ENCODE assay signal across 9 cellular contexts in genomic region chr1:207825296-207825695, GRCh38.
DNase-seq lines count a peak whose midpoint lies in the region; ATAC-seq and TF ChIP-seq lines count a peak whose summit lies in the region.
"Had no signal": no experiment of that assay in that cellular context is flagged by ENCODE, and none has a peak within 500 bp of the region (broad histone marks: within the 10 kb centered on the region; RNA-seq: fewer than 3 reads in every experiment).

No MANE protein-coding gene starts in this region.

- intact Hi-C loops in heart left ventricle (cut with DNase I), result loop anchor here in 5 of 10 donors (5.0 to 10.0 kb wide), 2 partner anchors 137 to 140 kb away; no protein-coding TSS in a partner anchor
- intact Hi-C loops in left cardiac atrium (cut with DNase I), result loop anchor here (5.0 kb wide), 2 partner anchors 42 to 137 kb away; no protein-coding TSS in a partner anchor
- intact Hi-C loops in mammary epithelial cell (cut with micrococcal nuclease), result no loop called here
- intact Hi-C loops in uterus (cut with DNase I; ENCODE audit: low total_unique reads), result loop anchor here (5.0 kb wide), 1 partner anchor 42 kb away; no protein-coding TSS in a partner anchor

- H3K4me1 ChIP-seq in heart left ventricle, result peaks cover 7 to 91% (median 71%) of the 10 kb centered on the region in 12 donors
- H3K4me1 ChIP-seq in mammary epithelial cell (ENCODE audit: insufficient read depth, low read length), result peaks cover 22% of the 10 kb centered on the region
- peaks cover 16 to 22% of the 10 kb centered on the region in 2 donors for H3K4me1 ChIP-seq in uterus

- no peak overlapping the region for H2AFZ ChIP-seq in mammary epithelial cell (ENCODE audit: low read depth, low read length)

- peaks cover 0 to 6% (median 5%) of the 10 kb centered on the region in 3 donors for H3K27me3 Mint-ChIP-seq in naive B cell

- H3K4me3 ChIP-seq in heart left ventricle (peak overlapping the region in 9 of 12 donors; percentile 24 to 47 (median 30)), mammary epithelial cell (replicated peaks in 1 of 3; ENCODE audit: insufficient read depth in 1 of 3, low read depth in 2 of 3, low read length in 3 of 3) (no peak overlapping the region), uterus (peak overlapping the region in 1 of 2 donors; percentile 25)

- no peak for ATAC-seq in heart left ventricle
- no peak for ATAC-seq in left cardiac atrium
- ATAC-seq in naive B cell (ENCODE audit: low read depth in 2 of 2), result no peak
- no peak for ATAC-seq in HG03432 (IDR thresholded peaks at IDR 0.05; ENCODE audit: unreplicated experiment)

- H3K27ac Mint-ChIP-seq in naive B cell, result peak overlapping the region; percentile 97 to 100 (median 99)

- in situ Hi-C loops in mammary epithelial cell (cut with MboI; ENCODE audit: low sequenced_read_pairs in 2 of 2), result loop anchor here in 1 of 2 donors (5.0 to 10.0 kb wide), 2 partner anchors 47 to 140 kb away; no protein-coding TSS in a partner anchor

- peaks cover 20 to 31% of the 10 kb centered on the region in 2 donors for H3K36me3 Mint-ChIP-seq in naive B cell

- DNase-seq in heart left ventricle (no peak), left cardiac atrium (no peak), mammary epithelial cell (no peak), naive B cell (no peak), uterus (no peak), NCI-H82 treated with DMSO at 0.1 percent for 48 hours (lab: John Stamatoyannopoulos, UW; ENCODE audit: unreplicated experiment) (no peak), NCI-H446 (lab: John Stamatoyannopoulos, UW) (no peak)
- DNase-seq: NCI-H2081 treated with DMSO at 0.1 percent for 48 hours had no signal

- TF ChIP-seq CTCF in heart left ventricle (IDR thresholded peaks at IDR 0.05), result no peak
- TF ChIP-seq CTCF in mammary epithelial cell (conservative IDR thresholded peaks at IDR 0.05 in 1 of 2, IDR thresholded peaks at IDR 0.05 in 1 of 2; ENCODE audit: extremely low read depth in 1 of 2, insufficient read depth in 1 of 2, low read depth in 1 of 2, low read length in 2 of 2), result no peak
- no peak for TF ChIP-seq CTCF in uterus (IDR thresholded peaks at IDR 0.05)

- H3K9me3 Mint-ChIP-seq in naive B cell, result peaks cover 0 to 5% (median 2%) of the 10 kb centered on the region in 7 donors

- H3K36me3 ChIP-seq in heart left ventricle (peaks cover 0 to 12% (median 3%) of the 10 kb centered on the region in 9 donors), mammary epithelial cell (ENCODE audit: insufficient read depth, low read length) (peaks cover 5% of the 10 kb centered on the region), uterus (no peaks in the 10 kb centered on the region)

- TF ChIP-seq POLR2A in heart left ventricle (IDR thresholded peaks at IDR 0.05) (no peak), uterus (IDR thresholded peaks at IDR 0.05) (no peak)

- H3K27ac ChIP-seq in heart left ventricle (peak overlapping the region; percentile 87 to 100 (median 97)), mammary epithelial cell (ENCODE audit: insufficient read depth, low read depth, low read length) (peak overlapping the region; percentile 50), uterus (peak overlapping the region; percentile 95 to 97)

- H3K27me3 ChIP-seq in heart left ventricle (no peaks in the 10 kb centered on the region), mammary epithelial cell (ENCODE audit: insufficient read depth, low read length) (no peaks in the 10 kb centered on the region), uterus (no peaks in the 10 kb centered on the region)

- no TSS peak for BruUV-seq in mammary epithelial cell (replicated peaks; lab: Mats Ljungman, UMichigan)

- 68 to 85% (median 77%) methylated on average over 3 of the region's 3 CpGs for WGBS in heart left ventricle, 4 donors
- 95% methylated on average over 3 of the region's 3 CpGs for WGBS in mammary epithelial cell (ENCODE audit: low coverage, missing lambda C conversion rate)

- H3K9me3 ChIP-seq in heart left ventricle (no peaks in the 10 kb centered on the region), mammary epithelial cell (replicated peaks; ENCODE audit: insufficient read depth, low read length) (no peaks in the 10 kb centered on the region), uterus (no peaks in the 10 kb centered on the region)

- H3K79me2 ChIP-seq in mammary epithelial cell (ENCODE audit: insufficient read depth, low read length), result peaks cover 90% of the 10 kb centered on the region

- no peak overlapping the region for H3K4me2 ChIP-seq in mammary epithelial cell (ENCODE audit: insufficient read depth, low read depth, low read length)

- H4K20me1 ChIP-seq in mammary epithelial cell (ENCODE audit: insufficient read depth, low read length), result no peaks in the 10 kb centered on the region

- CTCF ChIA-PET in mammary epithelial cell (lab: Charles Lee; ENCODE audit: low non-redundant PET), result no interaction called here

- dilution Hi-C loops in mammary epithelial cell (cut with HindIII; ENCODE audit: low sequenced_read_pairs), result no loop called here

- no peak overlapping the region for H3K9ac ChIP-seq in mammary epithelial cell (ENCODE audit: insufficient read depth, low read length)

- H3K4me3 Mint-ChIP-seq in naive B cell, result peak overlapping the region; percentile 23 to 99 (median 92)

- H3K4me1 Mint-ChIP-seq in naive B cell, result peaks cover 71 to 92% (median 86%) of the 10 kb centered on the region in 3 donors

Comparison
In these comparisons a context has a peak if more than half of its experiments do, and no peak if none do; other contexts are left out.
1. H3K4me3 ChIP-seq: peak in heart left ventricle (9 of 12); none in mammary epithelial cell (0 of 3).
2. Peak in every context shown above with its lines, with median percentiles within 50 percentile points of each other: H3K27ac ChIP-seq.